ENCODE assay signal across 6 cellular contexts in genomic region chr17:43365921-43366320, GRCh38. TPM values are rescaled to one million over a fixed set of nuclear protein-coding genes. Genes with fewer than 3 reads are reported as not detected.
DNase-seq lines count a peak whose midpoint lies in the region; ATAC-seq and TF ChIP-seq lines count a peak whose summit lies in the region.
"Not testable (repeated sequence)": the region's sequence is repeated elsewhere in the genome, so short reads cannot be mapped to it uniquely, and the experiment has no call there.

No MANE protein-coding gene starts in this region.

- H3K4me1 Mint-ChIP-seq in CD4-positive, alpha-beta T cell (ENCODE audit: low read depth) = peaks cover 39% of the 10 kb centered on the region
- peaks cover 36% of the 10 kb centered on the region for H3K4me1 Mint-ChIP-seq in activated B cell treated with CpG ODN at 0.5 μM for 24 hours
- peaks cover 49% of the 10 kb centered on the region for H3K4me1 Mint-ChIP-seq in activated T-helper 2 cell treated with anti-CD3 and anti-CD28 coated beads, Interferon-gamma antibody, Interleukin-2, Interleukin-4, amounts not matched to agents 10 μg/mL and 5 μg/mL and 100 μg/mL, durations not matched to agents 14 hours and 24 hours and 36 hours (ENCODE audit: low read depth)
- H3K4me1 Mint-ChIP-seq in dendritic cell treated with granulocyte-macrophage colony-stimulating factor and Interleukin-4, amounts not matched to agents 40 ng/mL and 50 ng/mL, for 4 days (ENCODE audit: low read depth) = peaks cover 63% of the 10 kb centered on the region
- peaks cover 30% of the 10 kb centered on the region for H3K4me1 Mint-ChIP-seq in memory B cell
- H3K4me1 Mint-ChIP-seq in neural crest cell = peaks cover 46% of the 10 kb centered on the region

- not testable (repeated sequence) for ATAC-seq in CD4-positive, alpha-beta T cell (ENCODE audit: poor library complexity); activated B cell treated with CpG ODN at 0.5 μM for 24 hours (ENCODE audit: low read depth); memory B cell (ENCODE audit: low read depth)

- POLR2A ChIA-PET in CD4-positive, alpha-beta T cell (lab: Charles Lee) = interaction anchor here (0.8 to 4.4 kb wide), 2 partner anchors 49 to 194 kb away, joined by 3 to 132 read pairs; no protein-coding TSS in a partner anchor
- POLR2A ChIA-PET in activated B cell treated with CpG ODN at 0.5 μM for 24 hours (lab: Charles Lee) = interaction anchor here (0.8 to 9.5 kb wide), 4 partner anchors 7 to 31 kb away, joined by 3 to 546 read pairs (median 101); no protein-coding TSS in a partner anchor

- intact Hi-C loops in CD4-positive, alpha-beta T cell (cut with DNase I, micrococcal nuclease) = loop anchor here in 1 of 2 experiments (10.0 kb wide), 1 partner anchor 541 kb away; the partner anchor contains the start of gene BECN1
- intact Hi-C loops in activated B cell treated with CpG ODN at 0.5 μM for 24 hours (cut with micrococcal nuclease); dendritic cell treated with granulocyte-macrophage colony-stimulating factor and Interleukin-4, amounts not matched to agents 40 ng/mL and 50 ng/mL, for 4 days (cut with micrococcal nuclease): not testable (repeated sequence)
- intact Hi-C loops in activated T-helper 2 cell treated with anti-CD3 and anti-CD28 coated beads, Interferon-gamma antibody, Interleukin-2, Interleukin-4, amounts not matched to agents 10 μg/mL and 5 μg/mL and 100 μg/mL, durations not matched to agents 14 hours and 24 hours and 36 hours (cut with micrococcal nuclease) = loop anchor here (5.0 kb wide), 1 partner anchor 34 kb away; no protein-coding TSS in a partner anchor

- not testable (repeated sequence) for H3K9me3 ChIP-seq in CD4-positive, alpha-beta T cell (ENCODE audit: control insufficient read depth, low read length)

- not testable (repeated sequence) for DNase-seq in CD4-positive, alpha-beta T cell; activated B cell treated with CpG ODN at 0.5 μM for 24 hours; activated T-helper 2 cell treated with anti-CD3 and anti-CD28 coated beads, Interferon-gamma antibody, Interleukin-2, Interleukin-4, amounts not matched to agents 10 μg/mL and 5 μg/mL and 100 μg/mL, durations not matched to agents 14 hours and 24 hours and 36 hours (ENCODE audit: low spot score); memory B cell (ENCODE audit: low spot score in 2 of 2); neural crest cell (ENCODE audit: low read depth, low spot score)

- H3K4me3 Mint-ChIP-seq in CD4-positive, alpha-beta T cell; activated B cell treated with CpG ODN at 0.5 μM for 24 hours; activated T-helper 2 cell treated with anti-CD3 and anti-CD28 coated beads, Interferon-gamma antibody, Interleukin-2, Interleukin-4, amounts not matched to agents 10 μg/mL and 5 μg/mL and 100 μg/mL, durations not matched to agents 14 hours and 24 hours and 36 hours (ENCODE audit: low read depth); dendritic cell treated with granulocyte-macrophage colony-stimulating factor and Interleukin-4, amounts not matched to agents 40 ng/mL and 50 ng/mL, for 4 days; memory B cell: not testable (repeated sequence)
- peak overlapping the region; percentile 35 for H3K4me3 Mint-ChIP-seq in neural crest cell

- H3K27ac ChIP-seq in CD4-positive, alpha-beta T cell (ENCODE audit: low read depth, low read length) = not testable (repeated sequence)

- H3K27me3 Mint-ChIP-seq in CD4-positive, alpha-beta T cell; activated B cell treated with CpG ODN at 0.5 μM for 24 hours; activated T-helper 2 cell treated with anti-CD3 and anti-CD28 coated beads, Interferon-gamma antibody, Interleukin-2, Interleukin-4, amounts not matched to agents 10 μg/mL and 5 μg/mL and 100 μg/mL, durations not matched to agents 14 hours and 24 hours and 36 hours (ENCODE audit: low read depth); dendritic cell treated with granulocyte-macrophage colony-stimulating factor and Interleukin-4, amounts not matched to agents 40 ng/mL and 50 ng/mL, for 4 days; memory B cell: not testable (repeated sequence)
- H3K27me3 Mint-ChIP-seq in neural crest cell (ENCODE audit: low read depth) = peaks cover 14% of the 10 kb centered on the region

- H3K27ac Mint-ChIP-seq in CD4-positive, alpha-beta T cell = peak overlapping the region; percentile 98
- H3K27ac Mint-ChIP-seq in activated B cell treated with CpG ODN at 0.5 μM for 24 hours = peak overlapping the region; percentile 43
- H3K27ac Mint-ChIP-seq in activated T-helper 2 cell treated with anti-CD3 and anti-CD28 coated beads, Interferon-gamma antibody, Interleukin-2, Interleukin-4, amounts not matched to agents 10 μg/mL and 5 μg/mL and 100 μg/mL, durations not matched to agents 14 hours and 24 hours and 36 hours = peak overlapping the region; percentile 2
- H3K27ac Mint-ChIP-seq in dendritic cell treated with granulocyte-macrophage colony-stimulating factor and Interleukin-4, amounts not matched to agents 40 ng/mL and 50 ng/mL, for 4 days = peak overlapping the region; percentile 35
- peak overlapping the region; percentile 4 for H3K27ac Mint-ChIP-seq in memory B cell
- not testable (repeated sequence) for H3K27ac Mint-ChIP-seq in neural crest cell (ENCODE audit: unreplicated experiment)

- H3K9me3 Mint-ChIP-seq in CD4-positive, alpha-beta T cell; activated B cell treated with CpG ODN at 0.5 μM for 24 hours; activated T-helper 2 cell treated with anti-CD3 and anti-CD28 coated beads, Interferon-gamma antibody, Interleukin-2, Interleukin-4, amounts not matched to agents 10 μg/mL and 5 μg/mL and 100 μg/mL, durations not matched to agents 14 hours and 24 hours and 36 hours; dendritic cell treated with granulocyte-macrophage colony-stimulating factor and Interleukin-4, amounts not matched to agents 40 ng/mL and 50 ng/mL, for 4 days; memory B cell; neural crest cell: not testable (repeated sequence)

- CTCF ChIA-PET in CD4-positive, alpha-beta T cell (lab: Charles Lee); activated B cell treated with CpG ODN at 0.5 μM for 24 hours (lab: Charles Lee): not testable (repeated sequence)

- H3K36me3 Mint-ChIP-seq in CD4-positive, alpha-beta T cell (ENCODE audit: low read depth) = peaks cover 10% of the 10 kb centered on the region
- H3K36me3 Mint-ChIP-seq in activated B cell treated with CpG ODN at 0.5 μM for 24 hours (ENCODE audit: low read depth); activated T-helper 2 cell treated with anti-CD3 and anti-CD28 coated beads, Interferon-gamma antibody, Interleukin-2, Interleukin-4, amounts not matched to agents 10 μg/mL and 5 μg/mL and 100 μg/mL, durations not matched to agents 14 hours and 24 hours and 36 hours (ENCODE audit: low read depth); memory B cell; neural crest cell (ENCODE audit: low read depth): not testable (repeated sequence)
- H3K36me3 Mint-ChIP-seq in dendritic cell treated with granulocyte-macrophage colony-stimulating factor and Interleukin-4, amounts not matched to agents 40 ng/mL and 50 ng/mL, for 4 days (ENCODE audit: low read depth) = peaks cover 17% of the 10 kb centered on the region

- TF ChIP-seq CTCF in CD4-positive, alpha-beta T cell (IDR thresholded peaks at IDR 0.05); activated B cell treated with CpG ODN at 0.5 μM for 24 hours (IDR thresholded peaks at IDR 0.05); neural crest cell (conservative IDR thresholded peaks at IDR 0.05): not testable (repeated sequence)

- not testable (repeated sequence) for H3K27me3 ChIP-seq in CD4-positive, alpha-beta T cell (ENCODE audit: control insufficient read depth, insufficient read depth, low read length)

RNA-seq across cellular contexts. Expression of gene ARL4D, which starts 32.9 kb away (rescaled TPM):
- 1 to 10 TPM; 2.4 to 2.9 TPM for total RNA-seq in CD4-positive, alpha-beta T cell
- total RNA-seq in activated B cell treated with CpG ODN at 0.5 μM for 24 hours (5.8 and 6.4 TPM in 2 replicates), neural crest cell (13.8 and 14.2 TPM in 2 replicates)
- total RNA-seq in activated T-helper 2 cell treated with anti-CD3 and anti-CD28 coated beads, Interferon-gamma antibody, Interleukin-2, Interleukin-4, amounts not matched to agents 10 μg/mL and 5 μg/mL and 100 μg/mL, durations not matched to agents 14 hours and 24 hours and 36 hours = 4.0 and 4.9 TPM in 2 replicates
